Comparison of ENCODE assay signal across 8 cellular contexts in the genomic region with DNA sequence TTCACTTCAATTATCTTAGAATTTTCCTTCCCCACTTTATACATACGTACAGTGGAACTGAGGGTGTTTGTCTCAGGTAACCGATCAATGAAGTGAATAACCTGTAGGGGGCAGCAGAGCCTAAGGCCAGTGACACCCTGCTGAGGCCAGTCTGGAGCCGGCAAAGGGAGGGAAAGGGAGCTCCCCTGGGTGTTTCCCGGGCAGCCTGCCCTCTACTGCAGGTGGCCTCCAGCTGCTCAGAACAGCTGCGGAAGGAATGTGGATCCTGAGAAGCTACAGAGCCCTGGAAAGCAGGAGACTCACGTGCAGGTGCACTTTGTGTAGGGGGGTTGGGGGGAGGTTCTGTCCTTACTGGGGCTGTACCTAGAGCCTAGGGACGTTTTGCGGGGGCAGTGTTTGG. TPM values are rescaled to one million over a fixed set of nuclear protein-coding genes. Genes with fewer than 3 reads are reported as not detected.
A peak's percentile ranks its signal among the peaks of the same experiment; 100 is the strongest.
DNase-seq lines count a peak whose midpoint lies in the region; ATAC-seq and TF ChIP-seq lines count a peak whose summit lies in the region.

No MANE protein-coding gene starts in this region.

- ATAC-seq in GM21529 (IDR thresholded peaks at IDR 0.05; ENCODE audit: unreplicated experiment) (peak; percentile 66), omental fat pad (ENCODE audit: low FRiP score) (peak; percentile 79)
- peak; percentile 72 to 76 for ATAC-seq in activated naive CD4-positive, alpha-beta T cell treated with anti-CD3 and anti-CD28 coated beads, Interleukin-2, amount 50 U/mL, for 72 hours

- H3K9me3 Mint-ChIP-seq in activated naive CD4-positive, alpha-beta T cell treated with anti-CD3 and anti-CD28 coated beads, Interleukin-2, amount 50 U/mL, for 72 hours, result peaks cover 0 to 4% of the 10 kb centered on the region in 2 donors

- H3K36me3 ChIP-seq in SK-N-SH (replicated peaks in 1 of 2; ENCODE audit: control insufficient read depth in 1 of 2, insufficient read depth in 2 of 2, low read length in 1 of 2), result no peaks in the 10 kb centered on the region

- 15% methylated on average over 8 of the region's 8 CpGs for WGBS in SK-N-SH (ENCODE audit: low lambda C conversion rate)

- H3F3A ChIP-seq in SK-N-SH (replicated peaks; ENCODE audit: insufficient read depth), result peaks cover 11% of the 10 kb centered on the region

- H3K27ac ChIP-seq in SK-N-SH (ENCODE audit: low read depth in 2 of 2, low read length in 1 of 2) (peak overlapping the region in 1 of 2 experiments; percentile 73; a peak in 2 of 4 replicates), temporal lobe (ENCODE audit: low read depth, low read length) (peak overlapping the region; percentile 69)

- H3K9me2 ChIP-seq in SK-N-SH, result no peaks in the 10 kb centered on the region

- peak overlapping the region; percentile 53; the same call in 1 of the 2 replicates for H2AFZ ChIP-seq in SK-N-SH (ENCODE audit: low read depth)

- peaks cover 0 to 7% of the 10 kb centered on the region in 2 experiments; a peak in 2 of 4 replicates for H3K4me1 ChIP-seq in SK-N-SH (ENCODE audit: control insufficient read depth in 1 of 2, insufficient read depth in 2 of 2, low read depth in 1 of 2, low read length in 1 of 2)

- DNase-seq in Ammon's horn (ENCODE audit: low spot score) (peak; percentile 91), NAMALWA (ENCODE audit: low spot score) (peak; percentile 86), SK-N-SH (peak; percentile 86), glomerular visceral epithelial cell (ENCODE audit: extremely low spot score) (peak; percentile 63), omental fat pad (ENCODE audit: low spot score) (peak; percentile 50)
- DNase-seq in activated naive CD4-positive, alpha-beta T cell treated with anti-CD3 and anti-CD28 coated beads, Interleukin-2, amount 50 U/mL, for 72 hours (ENCODE audit: low spot score in 2 of 2), result peak; percentile 81 to 87

- no peak overlapping the region for H3K9ac ChIP-seq in SK-N-SH

- H3K27ac Mint-ChIP-seq in activated naive CD4-positive, alpha-beta T cell treated with anti-CD3 and anti-CD28 coated beads, Interleukin-2, amount 50 U/mL, for 72 hours, result peak overlapping the region in 1 of 2 donors; percentile 52

- H3K36me3 Mint-ChIP-seq in activated naive CD4-positive, alpha-beta T cell treated with anti-CD3 and anti-CD28 coated beads, Interleukin-2, amount 50 U/mL, for 72 hours, result peaks cover 3 to 5% of the 10 kb centered on the region in 2 donors

- H3K4me3 ChIP-seq in SK-N-SH (ENCODE audit: low read depth in 2 of 2, low read length in 1 of 2), result no peak overlapping the region; a peak in 1 of 4 replicates

- H3K27me3 ChIP-seq in SK-N-SH (ENCODE audit: insufficient read depth), result no peaks in the 10 kb centered on the region

- peak overlapping the region; percentile 89; the same call in 1 of the 2 replicates for H3K4me2 ChIP-seq in SK-N-SH

- no peaks in the 10 kb centered on the region for H3K9me3 ChIP-seq in SK-N-SH

- TF ChIP-seq CTCF in SK-N-SH (IDR thresholded peaks at IDR 0.05), result peak; percentile 75
- TF ChIP-seq CTCF in omental fat pad (IDR thresholded peaks at IDR 0.05), result peak in 1 of 3 donors; percentile 67

- peak; percentile 95 for TF ChIP-seq RAD21 in SK-N-SH (IDR thresholded peaks at IDR 0.05; ENCODE audit: low read length)

- CTCF ChIA-PET in SK-N-SH (lab: Yijun Ruan, JAX), result interaction anchor here (0.6 to 8.3 kb wide), 62 partner anchors 10 to 874 kb away, joined by 3 to 94 read pairs (median 4); a partner anchor contains a TSS

- no peak for TF ChIP-seq EP300 in SK-N-SH (IDR thresholded peaks at IDR 0.05; ENCODE audit: borderline replicate concordance in 1 of 2, low read depth in 1 of 2, low read length in 1 of 2)

- POLR2A ChIA-PET in SK-N-SH (lab: Yijun Ruan, JAX), result interaction anchor here (0.6 to 1.6 kb wide), 8 partner anchors 31 to 359 kb away, joined by 3 to 6 read pairs (median 3); a partner anchor contains a TSS

- no peaks in the 10 kb centered on the region for H4K20me1 ChIP-seq in SK-N-SH (ENCODE audit: insufficient read depth)

- peaks cover 6% of the 10 kb centered on the region; the same call in 1 of the 2 replicates for H3K79me2 ChIP-seq in SK-N-SH (ENCODE audit: insufficient read depth)

TF ChIP-seq in SK-N-SH, 30 proteins besides CTCF, POLR2A, EP300 and RAD21 (continues in another document):
- TF ChIP-seq RCOR1 (IDR thresholded peaks at IDR 0.05; ENCODE audit: low read length) (no peak), MXI1 (IDR thresholded peaks at IDR 0.05; ENCODE audit: low read depth, low read length) (0 out of 2 replicates have a peak, but pooled peaks have one; percentile 12), FOSL2 (IDR thresholded peaks at IDR 0.05; ENCODE audit: borderline replicate concordance, low read depth) (no peak), EZH2phosphoT487 (IDR thresholded peaks at IDR 0.05; ENCODE audit: borderline replicate concordance, low read depth) (no peak), YY1 (IDR thresholded peaks at IDR 0.05; ENCODE audit: low read depth) (no peak), NFIC (IDR thresholded peaks at IDR 0.05; ENCODE audit: borderline replicate concordance) (no peak), POLR2AphosphoS5 (IDR thresholded peaks at IDR 0.05; ENCODE audit: low read depth, low read length) (no peak), FOXJ3 (CRISPR knock-in tag; IDR thresholded peaks at IDR 0.05) (no peak), JUND (IDR thresholded peaks at IDR 0.05) (no peak), MEF2A (IDR thresholded peaks at IDR 0.05; ENCODE audit: borderline replicate concordance, low read depth) (no peak), TCF12 (IDR thresholded peaks at IDR 0.05) (peak; percentile 89), CHD2 (IDR thresholded peaks at IDR 0.05; ENCODE audit: low read length, partially characterized antibody) (peak; percentile 4)
- TF ChIP-seq, protein P1, sequence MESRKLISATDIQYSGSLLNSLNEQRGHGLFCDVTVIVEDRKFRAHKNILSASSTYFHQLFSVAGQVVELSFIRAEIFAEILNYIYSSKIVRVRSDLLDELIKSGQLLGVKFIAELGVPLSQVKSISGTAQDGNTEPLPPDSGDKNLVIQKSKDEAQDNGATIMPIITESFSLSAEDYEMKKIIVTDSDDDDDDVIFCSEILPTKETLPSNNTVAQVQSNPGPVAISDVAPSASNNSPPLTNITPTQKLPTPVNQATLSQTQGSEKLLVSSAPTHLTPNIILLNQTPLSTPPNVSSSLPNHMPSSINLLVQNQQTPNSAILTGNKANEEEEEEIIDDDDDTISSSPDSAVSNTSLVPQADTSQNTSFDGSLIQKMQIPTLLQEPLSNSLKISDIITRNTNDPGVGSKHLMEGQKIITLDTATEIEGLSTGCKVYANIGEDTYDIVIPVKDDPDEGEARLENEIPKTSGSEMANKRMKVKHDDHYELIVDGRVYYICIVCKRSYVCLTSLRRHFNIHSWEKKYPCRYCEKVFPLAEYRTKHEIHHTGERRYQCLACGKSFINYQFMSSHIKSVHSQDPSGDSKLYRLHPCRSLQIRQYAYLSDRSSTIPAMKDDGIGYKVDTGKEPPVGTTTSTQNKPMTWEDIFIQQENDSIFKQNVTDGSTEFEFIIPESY (IDR thresholded peaks at IDR 0.05; ENCODE audit: borderline replicate concordance, low read depth), result no peak
- TF ChIP-seq, protein P2, sequence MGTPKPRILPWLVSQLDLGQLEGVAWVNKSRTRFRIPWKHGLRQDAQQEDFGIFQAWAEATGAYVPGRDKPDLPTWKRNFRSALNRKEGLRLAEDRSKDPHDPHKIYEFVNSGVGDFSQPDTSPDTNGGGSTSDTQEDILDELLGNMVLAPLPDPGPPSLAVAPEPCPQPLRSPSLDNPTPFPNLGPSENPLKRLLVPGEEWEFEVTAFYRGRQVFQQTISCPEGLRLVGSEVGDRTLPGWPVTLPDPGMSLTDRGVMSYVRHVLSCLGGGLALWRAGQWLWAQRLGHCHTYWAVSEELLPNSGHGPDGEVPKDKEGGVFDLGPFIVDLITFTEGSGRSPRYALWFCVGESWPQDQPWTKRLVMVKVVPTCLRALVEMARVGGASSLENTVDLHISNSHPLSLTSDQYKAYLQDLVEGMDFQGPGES (IDR thresholded peaks at IDR 0.05; ENCODE audit: low read depth, low read length), result no peak

RNA-seq across cellular contexts. Expression of a gene that starts 0.8 kb away (rescaled TPM):
- polyA plus RNA-seq in SK-N-SH (2012; rRNA removed), result 0.77 and 1.6 TPM in 2 replicates
- 0.82 and 1.0 TPM in 2 replicates for polyA plus RNA-seq in SK-N-SH (2012; cell fraction: cytosol; rRNA removed)
- 1.4 and 4.0 TPM in 2 replicates for polyA plus RNA-seq in SK-N-SH (2012; cell fraction: nucleus; rRNA removed)
- total RNA-seq in activated naive CD4-positive, alpha-beta T cell treated with anti-CD3 and anti-CD28 coated beads, Interleukin-2, amount 50 U/mL, for 72 hours, result 1 to 10 TPM; 1.3 to 2.2 TPM
- total RNA-seq in omental fat pad (1 to 10 TPM in 1 of 4 donors, under 1 TPM in 3; 0.36 to 3.9 (median 0.76) TPM), temporal lobe (9.3 TPM)

RNA-seq across cellular contexts. Expression of a gene that starts 16.6 kb away (rescaled TPM):
- 2.0 and 2.5 TPM in 2 replicates for polyA plus RNA-seq in SK-N-SH (2012; rRNA removed)
- 1.4 and 1.7 TPM in 2 replicates for polyA plus RNA-seq in SK-N-SH (2012; cell fraction: cytosol; rRNA removed)
- polyA plus RNA-seq in SK-N-SH (2012; cell fraction: nucleus; rRNA removed), result 5.6 and 9.7 TPM in 2 replicates
- 1 to 10 TPM; 8.3 to 10.0 TPM for total RNA-seq in activated naive CD4-positive, alpha-beta T cell treated with anti-CD3 and anti-CD28 coated beads, Interleukin-2, amount 50 U/mL, for 72 hours
- total RNA-seq in omental fat pad (10 to 100 TPM in 2 of 4 donors, 1 to 10 TPM in 2; 7.1 to 13.9 (median 9.2) TPM), temporal lobe (14.3 TPM)

RNA-seq across cellular contexts. Expression of a gene that starts 30.7 kb away (rescaled TPM):
- 3.2 and 5.5 TPM in 2 replicates for polyA plus RNA-seq in SK-N-SH (2012; rRNA removed)
- 1.7 and 2.0 TPM in 2 replicates for polyA plus RNA-seq in SK-N-SH (2012; cell fraction: cytosol; rRNA removed)
- polyA plus RNA-seq in SK-N-SH (2012; cell fraction: nucleus; rRNA removed), result 8.2 and 18.8 TPM in 2 replicates
- total RNA-seq in activated naive CD4-positive, alpha-beta T cell treated with anti-CD3 and anti-CD28 coated beads, Interleukin-2, amount 50 U/mL, for 72 hours, result 10 to 100 TPM in 1 of 2 donors, 1 to 10 TPM in 1; 2.8 to 10.1 TPM
- 10 to 100 TPM in 1 of 4 donors, 1 to 10 TPM in 3; 2.6 to 12.8 (median 4.6) TPM for total RNA-seq in omental fat pad
- 33.7 TPM for total RNA-seq in temporal lobe

RNA-seq across cellular contexts. Expression of a gene that starts 51.0 kb away (rescaled TPM):
- 1.7 and 2.1 TPM in 2 replicates for polyA plus RNA-seq in SK-N-SH (2012; rRNA removed)
- polyA plus RNA-seq in SK-N-SH (2012; cell fraction: cytosol; rRNA removed), result 1.6 and 1.7 TPM in 2 replicates
- 5.2 and 7.9 TPM in 2 replicates for polyA plus RNA-seq in SK-N-SH (2012; cell fraction: nucleus; rRNA removed)
- total RNA-seq in activated naive CD4-positive, alpha-beta T cell treated with anti-CD3 and anti-CD28 coated beads, Interleukin-2, amount 50 U/mL, for 72 hours, result 10 to 100 TPM in 1 of 2 donors, 1 to 10 TPM in 1; 7.4 to 11.2 TPM
- total RNA-seq in omental fat pad (1 to 10 TPM; 1.6 to 8.2 (median 2.6) TPM), temporal lobe (27.8 TPM)

RNA-seq across cellular contexts. Expression of a gene that starts 58.7 kb away (rescaled TPM):
- polyA plus RNA-seq in SK-N-SH (2012; rRNA removed), result 1.5 and 2.2 TPM in 2 replicates
- 2.1 TPM in 2 replicates for polyA plus RNA-seq in SK-N-SH (2012; cell fraction: cytosol; rRNA removed)
- 2.2 and 4.4 TPM in 2 replicates for polyA plus RNA-seq in SK-N-SH (2012; cell fraction: nucleus; rRNA removed)
- total RNA-seq in activated naive CD4-positive, alpha-beta T cell treated with anti-CD3 and anti-CD28 coated beads, Interleukin-2, amount 50 U/mL, for 72 hours, result 1 to 10 TPM; 3.0 to 7.1 TPM
- total RNA-seq in omental fat pad, result 10 to 100 TPM in 1 of 4 donors, 1 to 10 TPM in 3; 3.4 to 14.2 (median 5.4) TPM
- total RNA-seq in temporal lobe, result 14.0 TPM
